Comparison of ENCODE assay signal across 14 cellular contexts in genomic region chr12:32233568-32233967, GRCh38.
A peak's percentile ranks its signal among the peaks of the same experiment; 100 is the strongest.
DNase-seq lines count a peak whose midpoint lies in the region; ATAC-seq and TF ChIP-seq lines count a peak whose summit lies in the region.
"Had no signal": no experiment of that assay in that cellular context is flagged by ENCODE, and none has a peak within 500 bp of the region (broad histone marks: within the 10 kb centered on the region; RNA-seq: fewer than 3 reads in every experiment).

No MANE protein-coding gene starts in this region.

- DNase-seq in NCI-H82 (lab: John Stamatoyannopoulos, UW) = peak; percentile 61
- no peak for DNase-seq in WTC11 (ENCODE audit: low spot score)
- DNase-seq in body of pancreas = no peak
- DNase-seq in heart left ventricle = no peak
- DNase-seq: CD4-positive, alpha-beta memory T cell; DMS153; DMS79; GDM1; GM23248; HCEC 1CT had no signal

- H3K4me1 ChIP-seq in body of pancreas (no peaks in the 10 kb centered on the region), heart left ventricle (peaks cover 0 to 2% (median 0%) of the 10 kb centered on the region in 12 donors)

- H3K4me1 Mint-ChIP-seq in WTC11 = peaks cover 3% of the 10 kb centered on the region
- peaks cover 5% of the 10 kb centered on the region for H3K4me1 Mint-ChIP-seq in nephron
- H3K4me1 Mint-ChIP-seq: CD14-positive monocyte; CD4-positive, alpha-beta memory T cell had no signal

- peak overlapping the region; percentile 61; the same call in 1 of the 2 replicates for H3K27ac Mint-ChIP-seq in WTC11
- H3K27ac Mint-ChIP-seq in nephron = peak overlapping the region; percentile 11 to 71 (median 28)
- H3K27ac Mint-ChIP-seq: CD14-positive monocyte; CD4-positive, alpha-beta memory T cell had no signal

- peaks cover 0 to 5% (median 0%) of the 10 kb centered on the region in 3 donors for H3K9me3 ChIP-seq in body of pancreas
- peaks cover 0 to 25% (median 9%) of the 10 kb centered on the region in 12 donors for H3K9me3 ChIP-seq in heart left ventricle

- TF ChIP-seq POLR2A in body of pancreas (IDR thresholded peaks at IDR 0.05) (no peak), heart left ventricle (IDR thresholded peaks at IDR 0.05) (no peak)

- no peak for ATAC-seq in WTC11
- ATAC-seq in body of pancreas = no peak
- ATAC-seq in heart left ventricle = no peak
- no peak for ATAC-seq in HG02981 (IDR thresholded peaks at IDR 0.05; ENCODE audit: unreplicated experiment)

- no peaks in the 10 kb centered on the region for H3K27me3 ChIP-seq in body of pancreas
- H3K27me3 ChIP-seq in heart left ventricle = no peaks in the 10 kb centered on the region
- H3K27me3 ChIP-seq: BLaER1 had no signal

- no peak overlapping the region for H3K4me3 ChIP-seq in body of pancreas
- no peak overlapping the region for H3K4me3 ChIP-seq in heart left ventricle
- H3K4me3 ChIP-seq: BLaER1, GM23248 had no signal

- H3K4me3 Mint-ChIP-seq in WTC11 (no peak overlapping the region), nephron (no peak overlapping the region)
- H3K4me3 Mint-ChIP-seq: CD14-positive monocyte; CD4-positive, alpha-beta memory T cell had no signal

- no peaks in the 10 kb centered on the region for H3K27me3 Mint-ChIP-seq in WTC11 (ENCODE audit: low read depth)
- H3K27me3 Mint-ChIP-seq in nephron (ENCODE audit: low read depth) = no peaks in the 10 kb centered on the region
- H3K27me3 Mint-ChIP-seq: CD4-positive, alpha-beta memory T cell had no signal

- POLR2A ChIA-PET in WTC11 (lab: Charles Lee) = no interaction called here

- H3K36me3 ChIP-seq in body of pancreas (replicated peaks in 1 of 2; ENCODE audit: insufficient read depth in 1 of 2, low read depth in 2 of 2) = no peaks in the 10 kb centered on the region
- peaks cover 0 to 9% (median 0%) of the 10 kb centered on the region in 9 donors for H3K36me3 ChIP-seq in heart left ventricle

- H3K36me3 Mint-ChIP-seq in WTC11 (peaks cover 25% of the 10 kb centered on the region), nephron (ENCODE audit: low read depth) (peaks cover 23% of the 10 kb centered on the region)

- H3K27ac ChIP-seq in body of pancreas (no peak overlapping the region), heart left ventricle (no peak overlapping the region)
- H3K27ac ChIP-seq: BLaER1, GM23248 had no signal

- CTCF ChIA-PET in WTC11 (lab: Charles Lee) = no interaction called here

- intact Hi-C loops in body of pancreas (cut with DNase I) (no loop called here), heart left ventricle (cut with DNase I) (no loop called here)

- peaks cover 19% of the 10 kb centered on the region for H3K9me3 Mint-ChIP-seq in WTC11
- H3K9me3 Mint-ChIP-seq in nephron = peaks cover 12% of the 10 kb centered on the region

- TF ChIP-seq CTCF in WTC11 (IDR thresholded peaks at IDR 0.05) = no peak
- no peak for TF ChIP-seq CTCF in nephron (IDR thresholded peaks at IDR 0.05; ENCODE audit: unreplicated experiment in 3 of 3)
- no peak for TF ChIP-seq CTCF in body of pancreas (IDR thresholded peaks at IDR 0.05)
- no peak for TF ChIP-seq CTCF in heart left ventricle (IDR thresholded peaks at IDR 0.05)

- 59 to 64% methylated on average over 3 of the region's 3 CpGs for WGBS in body of pancreas, 2 donors
- WGBS in heart left ventricle, 4 donors = 69 to 90% (median 79%) methylated on average over 3 of the region's 3 CpGs

TF ChIP-seq in WTC11, 78 proteins besides CTCF, POLR2A, EP300 and RAD21:
- no peak for TF ChIP-seq ZNF423 (CRISPR knock-in tag; IDR thresholded peaks at IDR 0.05)
- TF ChIP-seq MAX (CRISPR knock-in tag; IDR thresholded peaks at IDR 0.05) = no peak
- TF ChIP-seq EMX1 (CRISPR knock-in tag; IDR thresholded peaks at IDR 0.05) = no peak
- no peak for TF ChIP-seq PRDM15 (CRISPR knock-in tag; IDR thresholded peaks at IDR 0.05)
TF ChIP-seq in WTC11: peak in this region for 0.
